Comparison of ENCODE assay signal across 15 cellular contexts in genomic region chr5:96546120-96546519, GRCh38.
DNase-seq lines count a peak whose midpoint lies in the region; ATAC-seq and TF ChIP-seq lines count a peak whose summit lies in the region.
"Had no signal": no experiment of that assay in that cellular context is flagged by ENCODE, and none has a peak within 500 bp of the region (broad histone marks: within the 10 kb centered on the region; RNA-seq: fewer than 3 reads in every experiment).

No MANE protein-coding gene starts in this region.

- H2AFZ ChIP-seq in mammary epithelial cell (ENCODE audit: low read depth, low read length), result no peak overlapping the region

- intact Hi-C loops in MCF 10A (cut with micrococcal nuclease) (no loop called here), breast epithelium (cut with DNase I; ENCODE audit: low total_unique reads) (loop anchor here (5.0 kb wide), 1 partner anchor 384 kb away; no protein-coding TSS in a partner anchor), mammary epithelial cell (cut with micrococcal nuclease) (no loop called here), Caco-2 (cut with micrococcal nuclease; ENCODE audit: unreplicated experiment) (no loop called here)
- intact Hi-C loops in activated T-helper 2 cell treated with anti-CD3 and anti-CD28 coated beads, Interferon-gamma antibody, Interleukin-2, Interleukin-4, amounts not matched to agents 10 μg/mL and 5 μg/mL and 100 μg/mL, durations not matched to agents 14 hours and 24 hours and 36 hours (cut with micrococcal nuclease), result no loop called here

- H3K9me3 ChIP-seq in breast epithelium, result no peaks in the 10 kb centered on the region
- H3K9me3 ChIP-seq in mammary epithelial cell (replicated peaks; ENCODE audit: insufficient read depth, low read length), result no peaks in the 10 kb centered on the region
- no peaks in the 10 kb centered on the region for H3K9me3 ChIP-seq in Caco-2
- H3K9me3 ChIP-seq: BLaER1 treated with 17β-estradiol and CSF1 and Interleukin-3, amounts not matched to agents 10 nM and 100 nM had no signal

- H3K27me3 Mint-ChIP-seq in MCF 10A (ENCODE audit: insufficient read depth, unreplicated experiment), result no peaks in the 10 kb centered on the region
- no peaks in the 10 kb centered on the region for H3K27me3 Mint-ChIP-seq in stimulated activated naive CD8-positive, alpha-beta T cell treated with anti-CD3 and anti-CD28 coated beads, Interleukin-15, amount 100 ng/mL, for 72 hours
- peaks cover 27% of the 10 kb centered on the region for H3K27me3 Mint-ChIP-seq in activated T-helper 2 cell treated with anti-CD3 and anti-CD28 coated beads, Interferon-gamma antibody, Interleukin-2, Interleukin-4, amounts not matched to agents 10 μg/mL and 5 μg/mL and 100 μg/mL, durations not matched to agents 14 hours and 24 hours and 36 hours (ENCODE audit: low read depth)
- H3K27me3 Mint-ChIP-seq in Caco-2 (ENCODE audit: insufficient read depth, unreplicated experiment), result peaks cover 9% of the 10 kb centered on the region

- POLR2A ChIA-PET in MCF 10A (lab: Yijun Ruan, JAX), result interaction anchor here (1.3 kb wide), 2 partner anchors 36 to 128 kb away, joined by 6 read pairs; no protein-coding TSS in a partner anchor
- POLR2A ChIA-PET in Caco-2 (lab: Charles Lee), result no interaction called here

- DNase-seq in MCF 10A (ENCODE audit: unreplicated experiment) (peak; percentile 49), breast epithelium (ENCODE audit: low spot score in 2 of 2) (no peak), mammary epithelial cell (peak; percentile 24), kidney tubule cell (ENCODE audit: low spot score) (peak; percentile 56), Caco-2 (no peak)
- no peak for DNase-seq in stimulated activated naive CD8-positive, alpha-beta T cell treated with anti-CD3 and anti-CD28 coated beads, Interleukin-15, amount 100 ng/mL, for 72 hours
- DNase-seq in activated T-helper 2 cell treated with anti-CD3 and anti-CD28 coated beads, Interferon-gamma antibody, Interleukin-2, Interleukin-4, amounts not matched to agents 10 μg/mL and 5 μg/mL and 100 μg/mL, durations not matched to agents 14 hours and 24 hours and 36 hours (ENCODE audit: low spot score), result no peak
- DNase-seq: ACHN; Calu3; CD4-positive, CD25-positive, alpha-beta regulatory T cell; DMS79 had no signal

- 79% methylated on average over 1 of the region's 1 CpG for WGBS in mammary epithelial cell (ENCODE audit: low coverage, missing lambda C conversion rate)

- peak; percentile 46 for ATAC-seq in stimulated activated naive CD8-positive, alpha-beta T cell treated with anti-CD3 and anti-CD28 coated beads, Interleukin-15, amount 100 ng/mL, for 72 hours
- ATAC-seq in HG03095 (IDR thresholded peaks at IDR 0.05; ENCODE audit: unreplicated experiment), result no peak
- ATAC-seq: GM12878, HCT116 had no signal

- H3K27ac ChIP-seq in breast epithelium, result no peak overlapping the region
- no peak overlapping the region for H3K27ac ChIP-seq in mammary epithelial cell (ENCODE audit: insufficient read depth, low read depth, low read length)
- H3K27ac ChIP-seq: BLaER1 treated with 17β-estradiol and CSF1 and Interleukin-3, amounts not matched to agents 10 nM and 100 nM had no signal

- dilution Hi-C loops in mammary epithelial cell (cut with HindIII; ENCODE audit: low sequenced_read_pairs), result loop anchor here (5.0 kb wide), 1 partner anchor 46 kb away; no protein-coding TSS in a partner anchor

- no peaks in the 10 kb centered on the region for H3K79me2 ChIP-seq in mammary epithelial cell (ENCODE audit: insufficient read depth, low read length)

- no peak for TF ChIP-seq POLR2A in breast epithelium (IDR thresholded peaks at IDR 0.05)

- no peaks in the 10 kb centered on the region for H3K27me3 ChIP-seq in breast epithelium
- peaks cover 2% of the 10 kb centered on the region for H3K27me3 ChIP-seq in mammary epithelial cell (ENCODE audit: insufficient read depth, low read length)
- no peaks in the 10 kb centered on the region for H3K27me3 ChIP-seq in Caco-2 (replicated peaks; ENCODE audit: control insufficient read depth, insufficient read depth, low read length)
- H3K27me3 ChIP-seq: BLaER1 treated with 17β-estradiol and CSF1 and Interleukin-3, amounts not matched to agents 10 nM and 100 nM had no signal

- H3K4me3 ChIP-seq in breast epithelium (no peak overlapping the region), mammary epithelial cell (replicated peaks in 1 of 3; ENCODE audit: insufficient read depth in 1 of 3, low read depth in 2 of 3, low read length in 3 of 3) (no peak overlapping the region), Caco-2 (ENCODE audit: low read depth, low read length) (no peak overlapping the region)
- H3K4me3 ChIP-seq: BLaER1 treated with 17β-estradiol and CSF1 and Interleukin-3, amounts not matched to agents 10 nM and 100 nM; GM12878 had no signal

- H3K4me1 Mint-ChIP-seq in MCF 10A (ENCODE audit: insufficient read depth, unreplicated experiment) (peaks cover 7% of the 10 kb centered on the region), Caco-2 (ENCODE audit: low read depth, unreplicated experiment) (no peaks in the 10 kb centered on the region)
- no peaks in the 10 kb centered on the region for H3K4me1 Mint-ChIP-seq in stimulated activated naive CD8-positive, alpha-beta T cell treated with anti-CD3 and anti-CD28 coated beads, Interleukin-15, amount 100 ng/mL, for 72 hours
- H3K4me1 Mint-ChIP-seq in activated T-helper 2 cell treated with anti-CD3 and anti-CD28 coated beads, Interferon-gamma antibody, Interleukin-2, Interleukin-4, amounts not matched to agents 10 μg/mL and 5 μg/mL and 100 μg/mL, durations not matched to agents 14 hours and 24 hours and 36 hours (ENCODE audit: low read depth), result no peaks in the 10 kb centered on the region
- H3K4me1 Mint-ChIP-seq: CD4-positive, CD25-positive, alpha-beta regulatory T cell had no signal

- no peak overlapping the region for H3K27ac Mint-ChIP-seq in MCF 10A (ENCODE audit: low read depth, unreplicated experiment)
- H3K27ac Mint-ChIP-seq in stimulated activated naive CD8-positive, alpha-beta T cell treated with anti-CD3 and anti-CD28 coated beads, Interleukin-15, amount 100 ng/mL, for 72 hours, result no peak overlapping the region
- H3K27ac Mint-ChIP-seq in activated T-helper 2 cell treated with anti-CD3 and anti-CD28 coated beads, Interferon-gamma antibody, Interleukin-2, Interleukin-4, amounts not matched to agents 10 μg/mL and 5 μg/mL and 100 μg/mL, durations not matched to agents 14 hours and 24 hours and 36 hours, result no peak overlapping the region
- H3K27ac Mint-ChIP-seq in Caco-2 (ENCODE audit: unreplicated experiment), result no peak overlapping the region

- no peak overlapping the region for H3K4me2 ChIP-seq in mammary epithelial cell (ENCODE audit: insufficient read depth, low read depth, low read length)
- H3K4me2 ChIP-seq: BLaER1 treated with 17β-estradiol and CSF1 and Interleukin-3, amounts not matched to agents 10 nM and 100 nM had no signal

- CTCF ChIA-PET in MCF 10A (lab: Yijun Ruan, JAX), result interaction anchor here (4.5 kb wide), 1 partner anchor 202 kb away, joined by 31 read pairs; no protein-coding TSS in a partner anchor
- CTCF ChIA-PET in mammary epithelial cell (lab: Charles Lee; ENCODE audit: low non-redundant PET), result no interaction called here
- CTCF ChIA-PET in Caco-2 (lab: Charles Lee), result no interaction called here

- H3K4me3 Mint-ChIP-seq in MCF 10A (ENCODE audit: unreplicated experiment), result no peak overlapping the region
- H3K4me3 Mint-ChIP-seq in stimulated activated naive CD8-positive, alpha-beta T cell treated with anti-CD3 and anti-CD28 coated beads, Interleukin-15, amount 100 ng/mL, for 72 hours, result no peak overlapping the region
- H3K4me3 Mint-ChIP-seq in activated T-helper 2 cell treated with anti-CD3 and anti-CD28 coated beads, Interferon-gamma antibody, Interleukin-2, Interleukin-4, amounts not matched to agents 10 μg/mL and 5 μg/mL and 100 μg/mL, durations not matched to agents 14 hours and 24 hours and 36 hours (ENCODE audit: low read depth), result no peak overlapping the region
- H3K4me3 Mint-ChIP-seq in Caco-2 (ENCODE audit: unreplicated experiment), result no peak overlapping the region
- H3K4me3 Mint-ChIP-seq: CD4-positive, CD25-positive, alpha-beta regulatory T cell had no signal

- no peaks in the 10 kb centered on the region for H3K36me3 ChIP-seq in breast epithelium
- no peaks in the 10 kb centered on the region for H3K36me3 ChIP-seq in mammary epithelial cell (ENCODE audit: insufficient read depth, low read length)
- no peaks in the 10 kb centered on the region for H3K36me3 ChIP-seq in Caco-2 (ENCODE audit: control insufficient read depth, insufficient read depth, low read length)
- H3K36me3 ChIP-seq: BLaER1 treated with 17β-estradiol and CSF1 and Interleukin-3, amounts not matched to agents 10 nM and 100 nM had no signal

- H4K20me1 ChIP-seq in mammary epithelial cell (ENCODE audit: insufficient read depth, low read length), result no peaks in the 10 kb centered on the region
- H4K20me1 ChIP-seq: BLaER1 treated with 17β-estradiol and CSF1 and Interleukin-3, amounts not matched to agents 10 nM and 100 nM had no signal

- BruUV-seq in MCF 10A (replicated peaks; lab: Mats Ljungman, UMichigan) (no TSS peak), mammary epithelial cell (replicated peaks; lab: Mats Ljungman, UMichigan) (no TSS peak), Caco-2 (replicated peaks; lab: Mats Ljungman, UMichigan) (no TSS peak)

- H3K9me3 Mint-ChIP-seq in MCF 10A (ENCODE audit: unreplicated experiment) (no peaks in the 10 kb centered on the region), Caco-2 (ENCODE audit: unreplicated experiment) (peaks cover 7% of the 10 kb centered on the region)
- H3K9me3 Mint-ChIP-seq in stimulated activated naive CD8-positive, alpha-beta T cell treated with anti-CD3 and anti-CD28 coated beads, Interleukin-15, amount 100 ng/mL, for 72 hours, result peaks cover 0 to 7% of the 10 kb centered on the region in 2 donors
- no peaks in the 10 kb centered on the region for H3K9me3 Mint-ChIP-seq in activated T-helper 2 cell treated with anti-CD3 and anti-CD28 coated beads, Interferon-gamma antibody, Interleukin-2, Interleukin-4, amounts not matched to agents 10 μg/mL and 5 μg/mL and 100 μg/mL, durations not matched to agents 14 hours and 24 hours and 36 hours

- TF ChIP-seq CTCF in MCF 10A (IDR thresholded peaks at IDR 0.05; ENCODE audit: unreplicated experiment) (no peak), breast epithelium (IDR thresholded peaks at IDR 0.05) (no peak), mammary epithelial cell (conservative IDR thresholded peaks at IDR 0.05 in 1 of 2, IDR thresholded peaks at IDR 0.05 in 1 of 2; ENCODE audit: extremely low read depth in 1 of 2, insufficient read depth in 1 of 2, low read depth in 1 of 2, low read length in 2 of 2) (no peak), Caco-2 (IDR thresholded peaks at IDR 0.05; ENCODE audit: insufficient read depth in 1 of 2, low read depth in 1 of 2, low read length in 1 of 2, severe bottlenecking in 1 of 2, unreplicated experiment in 1 of 2) (no peak)

- H3K4me1 ChIP-seq in breast epithelium (no peaks in the 10 kb centered on the region), mammary epithelial cell (ENCODE audit: insufficient read depth, low read length) (no peaks in the 10 kb centered on the region), Caco-2 (no peaks in the 10 kb centered on the region)
- H3K4me1 ChIP-seq: BLaER1 treated with 17β-estradiol and CSF1 and Interleukin-3, amounts not matched to agents 10 nM and 100 nM had no signal

- H3K36me3 Mint-ChIP-seq in MCF 10A (ENCODE audit: insufficient read depth, unreplicated experiment) (no peaks in the 10 kb centered on the region), Caco-2 (ENCODE audit: insufficient read depth, unreplicated experiment) (no peaks in the 10 kb centered on the region)
- no peaks in the 10 kb centered on the region for H3K36me3 Mint-ChIP-seq in activated T-helper 2 cell treated with anti-CD3 and anti-CD28 coated beads, Interferon-gamma antibody, Interleukin-2, Interleukin-4, amounts not matched to agents 10 μg/mL and 5 μg/mL and 100 μg/mL, durations not matched to agents 14 hours and 24 hours and 36 hours (ENCODE audit: low read depth)
- H3K36me3 Mint-ChIP-seq: CD4-positive, CD25-positive, alpha-beta regulatory T cell had no signal

- H3K9ac ChIP-seq in mammary epithelial cell (ENCODE audit: insufficient read depth, low read length), result no peak overlapping the region
- H3K9ac ChIP-seq: BLaER1 treated with 17β-estradiol and CSF1 and Interleukin-3, amounts not matched to agents 10 nM and 100 nM had no signal

- in situ Hi-C loops in mammary epithelial cell (cut with MboI; ENCODE audit: low sequenced_read_pairs in 2 of 2), result no loop called here

Comparison
In these comparisons a context has a peak if more than half of its experiments do, and no peak if none do; other contexts are left out.
1. DNase-seq: peak in MCF 10A (single experiment), mammary epithelial cell (single experiment) and kidney tubule cell (single experiment); none in breast epithelium (0 of 2), stimulated activated naive CD8-positive, alpha-beta T cell treated with anti-CD3 and anti-CD28 coated beads, Interleukin-15, amount 100 ng/mL, for 72 hours (0 of 2), activated T-helper 2 cell treated with anti-CD3 and anti-CD28 coated beads, Interferon-gamma antibody, Interleukin-2, Interleukin-4, amounts not matched to agents 10 μg/mL and 5 μg/mL and 100 μg/mL, durations not matched to agents 14 hours and 24 hours and 36 hours (single experiment) and Caco-2 (0 of 2).